ENCODE assay signal across 7 cellular contexts in genomic region chr7:157010588-157011332, GRCh38. TPM values are rescaled to one million over a fixed set of nuclear protein-coding genes. Genes with fewer than 3 reads are reported as not detected.
DNase-seq lines count a peak whose midpoint lies in the region; ATAC-seq and TF ChIP-seq lines count a peak whose summit lies in the region.

Gene MNX1, minus strand, starts transcription at chr7:157010663. Its CDS starts 313 bp downstream, at chr7:157010350.

- peak within 1 kb of the TSS; percentile 60 for H3K9ac ChIP-seq in SU-DHL-6 (ENCODE audit: low read length)

- H3K27ac ChIP-seq in SU-DHL-6 (ENCODE audit: low read depth, low read length) (no peak within 1 kb of the TSS), thyroid gland (no peak within 1 kb of the TSS)

- no peaks in the 10 kb centered on the region for H3F3A ChIP-seq in SU-DHL-6 (ENCODE audit: insufficient read depth)

- CTCF ChIA-PET in HEK293T (lab: Yijun Ruan, JAX): interaction anchor here (0.7 to 1.0 kb wide), 3 partner anchors 9 to 352 kb away, joined by 3 to 5 read pairs (median 3); no protein-coding TSS in a partner anchor

- peak within 1 kb of the TSS; percentile 58 for H3K4me2 ChIP-seq in SU-DHL-6 (ENCODE audit: low read depth, low read length, poor library complexity, severe bottlenecking)

- H3K9me3 Mint-ChIP-seq in memory B cell: no peaks in the 10 kb centered on the region

- no peaks in the 10 kb centered on the region for H3K9me2 ChIP-seq in SU-DHL-6 (replicated peaks; ENCODE audit: insufficient read depth, low read length)

- peak within 1 kb of the TSS; percentile 74 for H3K4me3 Mint-ChIP-seq in memory B cell

- POLR2A ChIA-PET in HEK293T (lab: Yijun Ruan, JAX): interaction anchor here (0.6 to 3.6 kb wide), 24 partner anchors 9 to 1202 kb away, joined by 3 to 44 read pairs (median 4); partner anchors contain the start of genes NOM1 and UBE3C

- no peaks in the 10 kb centered on the region for H3K79me2 ChIP-seq in SU-DHL-6 (ENCODE audit: insufficient read depth, low read length)

- no peaks in the 10 kb centered on the region for H4K20me1 ChIP-seq in SU-DHL-6 (ENCODE audit: low read depth, low read length)

- H3K27ac Mint-ChIP-seq in memory B cell: no peak within 1 kb of the TSS

- H3K4me1 ChIP-seq in thyroid gland: peaks cover 7 to 22% of the 10 kb centered on the region in 2 donors

- TF ChIP-seq CTCF in SU-DHL-6 (IDR thresholded peaks at IDR 0.05; ENCODE audit: insufficient read depth, low read length, poor library complexity, severe bottlenecking): no peak
- TF ChIP-seq CTCF in thyroid gland (IDR thresholded peaks at IDR 0.05): no peak

- peak; percentile 41 for ATAC-seq in GM18508 (IDR thresholded peaks at IDR 0.05; ENCODE audit: insufficient read depth, unreplicated experiment)
- ATAC-seq in memory B cell (ENCODE audit: low read depth): peak; percentile 82

- no peaks in the 10 kb centered on the region for H3K36me3 Mint-ChIP-seq in memory B cell

- H3K36me3 ChIP-seq in MG63: no peaks in the 10 kb centered on the region
- no peaks in the 10 kb centered on the region for H3K36me3 ChIP-seq in SU-DHL-6 (ENCODE audit: low read length)
- no peaks in the 10 kb centered on the region for H3K36me3 ChIP-seq in thyroid gland

- H3K9me3 ChIP-seq in MG63: no peaks in the 10 kb centered on the region
- H3K9me3 ChIP-seq in SU-DHL-6 (ENCODE audit: insufficient read depth, low read length): no peaks in the 10 kb centered on the region
- H3K9me3 ChIP-seq in thyroid gland: no peaks in the 10 kb centered on the region

- H3K27me3 ChIP-seq in MG63 (no peaks in the 10 kb centered on the region), SU-DHL-6 (ENCODE audit: low read length) (no peaks in the 10 kb centered on the region), thyroid gland (peaks cover 26% of the 10 kb centered on the region)

- TF ChIP-seq POLR2A in thyroid gland (IDR thresholded peaks at IDR 0.05): no peak

- H2AFZ ChIP-seq in SU-DHL-6 (ENCODE audit: low read depth, low read length, severe bottlenecking): peak within 1 kb of the TSS; percentile 84

- H3K4me1 Mint-ChIP-seq in memory B cell: peaks cover 10% of the 10 kb centered on the region

- intact Hi-C loops in thyroid gland (cut with DNase I): no loop called here

- 2% methylated on average over 7 of the region's 87 CpGs; no CpG with 5 or more reads in 1 of the 2 donors for WGBS in thyroid gland, 2 donors

- peaks cover 26% of the 10 kb centered on the region for H3K27me3 Mint-ChIP-seq in memory B cell

- DNase-seq in HEK293T (ENCODE audit: extremely low spot score): peak; percentile 99
- peak; percentile 78 for DNase-seq in MG63
- DNase-seq in cerebellum (ENCODE audit: low spot score): peak; percentile 76
- DNase-seq in memory B cell (ENCODE audit: low spot score in 2 of 2): peak in 1 of 2 donors; percentile 40
- DNase-seq in thyroid gland: peak; percentile 61 to 67

- peak within 1 kb of the TSS; percentile 58 for H3K4me3 ChIP-seq in MG63
- peak within 1 kb of the TSS; percentile 52 for H3K4me3 ChIP-seq in SU-DHL-6 (ENCODE audit: insufficient read depth, low read length, poor library complexity, severe bottlenecking)
- peak within 1 kb of the TSS in 2 of 3 donors; percentile 17 to 36 for H3K4me3 ChIP-seq in thyroid gland (replicated peaks in 1 of 3)

TF ChIP-seq in HEK293T, 16 proteins besides CTCF, POLR2A, EP300 and RAD21:
- no peak for TF ChIP-seq BHLHE40 (IDR thresholded peaks at IDR 0.05; ENCODE audit: borderline replicate concordance)
- TF ChIP-seq CTBP1 (IDR thresholded peaks at IDR 0.05; ENCODE audit: borderline replicate concordance): no peak
- TF ChIP-seq TARDBP (IDR thresholded peaks at IDR 0.05): 0 out of 2 replicates have a peak, but pooled peaks have one; percentile 36
- TF ChIP-seq ARNT (IDR thresholded peaks at IDR 0.05): peak; percentile 26; the same call in 1 of the 2 replicates
- no peak for TF ChIP-seq PKNOX1 (IDR thresholded peaks at IDR 0.05)
- no peak for TF ChIP-seq SP1 (IDR thresholded peaks at IDR 0.05)
- TF ChIP-seq NFRKB (IDR thresholded peaks at IDR 0.05): no peak
- no peak for TF ChIP-seq FOXA1 (IDR thresholded peaks at IDR 0.05)
- TF ChIP-seq ZNF384 (IDR thresholded peaks at IDR 0.05): no peak
- peak; percentile 98 for TF ChIP-seq FOXM1 (IDR thresholded peaks at IDR 0.05; ENCODE audit: borderline replicate concordance)
- no peak for TF ChIP-seq FOXK2 (IDR thresholded peaks at IDR 0.05)
- TF ChIP-seq HDGF (IDR thresholded peaks at IDR 0.05; ENCODE audit: borderline replicate concordance): 0 out of 2 replicates have a peak, but pooled peaks have one; percentile 15
- TF ChIP-seq LEF1 (IDR thresholded peaks at IDR 0.05; ENCODE audit: borderline replicate concordance): peak; percentile 61; the same call in 1 of the 2 replicates

RNA-seq across cellular contexts. Expression of gene MNX1, which starts in this region (rescaled TPM):
- total RNA-seq in MG63 (2014; rRNA removed; shearing (Covaris generic); ENCODE audit: low replicate concordance): 0.32 TPM in 1 of 2 replicates, not detected in the other
- total RNA-seq in cerebellum (not detected), thyroid gland (not detected)

Comparison
In these comparisons a context has a peak if more than half of its experiments do, and no peak if none do; other contexts are left out.
1. Peak in DNase-seq and H3K4me3 ChIP-seq in MG63; RNA of the gene not detected or under 1 TPM.
2. Peak in DNase-seq in cerebellum; RNA of the gene not detected or under 1 TPM.
3. Peak in DNase-seq and H3K4me3 ChIP-seq in thyroid gland; RNA of the gene not detected or under 1 TPM.